ENCODE assay signal across 1 cellular context in the genomic region with DNA sequence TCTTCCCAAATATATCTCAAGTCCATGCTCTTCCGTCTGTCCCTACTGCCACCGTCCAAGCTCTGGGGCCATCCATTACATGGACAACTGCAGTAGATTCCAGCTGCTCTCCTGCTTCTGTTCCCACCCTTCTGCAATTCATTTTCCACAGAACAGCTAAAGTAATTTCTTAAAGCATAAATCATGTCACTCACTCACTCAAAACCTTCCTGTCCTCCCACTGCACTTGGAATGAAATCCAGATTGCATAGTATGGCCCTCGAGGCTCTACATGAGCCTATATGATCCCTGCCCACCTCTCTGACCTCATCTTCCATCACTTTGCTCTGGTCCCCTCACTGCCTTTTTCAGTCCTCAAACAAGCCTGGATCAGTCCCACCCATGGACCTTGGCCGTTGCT.
TF ChIP-seq lines count a peak whose summit lies in the region.

No MANE protein-coding gene starts in this region.

TF ChIP-seq in WTC11, 78 proteins besides CTCF, POLR2A, EP300 and RAD21 (continued from another document):
- TF ChIP-seq, protein P1, sequence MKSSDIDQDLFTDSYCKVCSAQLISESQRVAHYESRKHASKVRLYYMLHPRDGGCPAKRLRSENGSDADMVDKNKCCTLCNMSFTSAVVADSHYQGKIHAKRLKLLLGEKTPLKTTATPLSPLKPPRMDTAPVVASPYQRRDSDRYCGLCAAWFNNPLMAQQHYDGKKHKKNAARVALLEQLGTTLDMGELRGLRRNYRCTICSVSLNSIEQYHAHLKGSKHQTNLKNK (CRISPR knock-in tag; IDR thresholded peaks at IDR 0.05), result no peak
- TF ChIP-seq TEAD1 (CRISPR knock-in tag; IDR thresholded peaks at IDR 0.05) (no peak), IRF1 (CRISPR knock-in tag; IDR thresholded peaks at IDR 0.05) (no peak), ELF4 (CRISPR knock-in tag; IDR thresholded peaks at IDR 0.05; ENCODE audit: low read depth) (no peak), NFE2L1 (CRISPR knock-in tag; IDR thresholded peaks at IDR 0.05) (no peak)
- TF ChIP-seq, protein P2, sequence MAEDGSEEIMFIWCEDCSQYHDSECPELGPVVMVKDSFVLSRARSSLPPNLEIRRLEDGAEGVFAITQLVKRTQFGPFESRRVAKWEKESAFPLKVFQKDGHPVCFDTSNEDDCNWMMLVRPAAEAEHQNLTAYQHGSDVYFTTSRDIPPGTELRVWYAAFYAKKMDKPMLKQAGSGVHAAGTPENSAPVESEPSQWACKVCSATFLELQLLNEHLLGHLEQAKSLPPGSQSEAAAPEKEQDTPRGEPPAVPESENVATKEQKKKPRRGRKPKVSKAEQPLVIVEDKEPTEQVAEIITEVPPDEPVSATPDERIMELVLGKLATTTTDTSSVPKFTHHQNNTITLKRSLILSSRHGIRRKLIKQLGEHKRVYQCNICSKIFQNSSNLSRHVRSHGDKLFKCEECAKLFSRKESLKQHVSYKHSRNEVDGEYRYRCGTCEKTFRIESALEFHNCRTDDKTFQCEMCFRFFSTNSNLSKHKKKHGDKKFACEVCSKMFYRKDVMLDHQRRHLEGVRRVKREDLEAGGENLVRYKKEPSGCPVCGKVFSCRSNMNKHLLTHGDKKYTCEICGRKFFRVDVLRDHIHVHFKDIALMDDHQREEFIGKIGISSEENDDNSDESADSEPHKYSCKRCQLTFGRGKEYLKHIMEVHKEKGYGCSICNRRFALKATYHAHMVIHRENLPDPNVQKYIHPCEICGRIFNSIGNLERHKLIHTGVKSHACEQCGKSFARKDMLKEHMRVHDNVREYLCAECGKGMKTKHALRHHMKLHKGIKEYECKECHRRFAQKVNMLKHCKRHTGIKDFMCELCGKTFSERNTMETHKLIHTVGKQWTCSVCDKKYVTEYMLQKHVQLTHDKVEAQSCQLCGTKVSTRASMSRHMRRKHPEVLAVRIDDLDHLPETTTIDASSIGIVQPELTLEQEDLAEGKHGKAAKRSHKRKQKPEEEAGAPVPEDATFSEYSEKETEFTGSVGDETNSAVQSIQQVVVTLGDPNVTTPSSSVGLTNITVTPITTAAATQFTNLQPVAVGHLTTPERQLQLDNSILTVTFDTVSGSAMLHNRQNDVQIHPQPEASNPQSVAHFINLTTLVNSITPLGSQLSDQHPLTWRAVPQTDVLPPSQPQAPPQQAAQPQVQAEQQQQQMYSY (CRISPR knock-in tag; IDR thresholded peaks at IDR 0.05), result no peak
- TF ChIP-seq, protein P3, sequence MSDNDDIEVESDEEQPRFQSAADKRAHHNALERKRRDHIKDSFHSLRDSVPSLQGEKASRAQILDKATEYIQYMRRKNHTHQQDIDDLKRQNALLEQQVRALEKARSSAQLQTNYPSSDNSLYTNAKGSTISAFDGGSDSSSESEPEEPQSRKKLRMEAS (CRISPR knock-in tag; IDR thresholded peaks at IDR 0.05), result no peak
